ENCODE assay signal across 1 cellular context in the genomic region with DNA sequence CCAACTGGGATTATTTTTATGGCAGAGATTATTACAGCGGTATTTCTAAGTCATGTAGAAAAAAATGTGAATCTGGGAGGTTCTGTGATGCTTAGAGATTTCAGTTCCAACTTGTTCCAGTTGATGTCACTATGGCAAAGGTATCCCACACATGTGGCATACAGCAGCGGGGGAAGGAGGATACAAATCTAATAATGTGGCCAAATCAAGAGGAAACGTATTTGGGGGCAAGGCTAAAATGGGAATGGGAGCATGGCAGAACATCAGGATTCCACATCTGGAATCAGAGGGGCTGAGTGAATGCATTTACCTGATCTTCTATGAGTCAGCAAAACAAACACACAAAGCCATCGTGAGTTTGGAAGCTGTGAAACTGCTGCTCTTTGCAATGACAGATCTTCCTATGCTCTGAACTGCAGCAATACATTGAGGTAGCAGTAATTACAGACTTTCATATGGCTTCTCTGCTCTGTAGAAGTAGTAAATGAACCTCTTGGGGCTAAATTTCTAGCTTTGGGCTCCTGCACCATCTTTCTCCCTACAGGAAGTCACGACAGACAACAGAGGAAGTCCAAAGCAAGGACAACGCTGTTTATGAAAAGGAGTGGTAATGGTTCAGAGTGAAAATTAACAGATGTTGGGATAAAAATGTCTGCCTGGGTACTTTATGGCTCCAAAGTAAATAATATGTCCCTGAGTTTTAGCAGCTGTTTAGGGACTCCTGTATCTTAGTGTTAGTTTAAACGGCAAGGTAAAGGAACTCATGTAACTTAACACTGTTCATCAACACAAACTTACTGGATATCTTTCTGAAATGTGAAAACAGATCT.
TF ChIP-seq lines count a peak whose summit lies in the region.

No MANE protein-coding gene starts in this region.

TF ChIP-seq in endothelial cell of umbilical vein, 7 proteins besides CTCF, POLR2A, EP300 and RAD21 (continued from another document):
- no peak for TF ChIP-seq POLR2AphosphoS5 (IDR thresholded peaks at IDR 0.05; ENCODE audit: insufficient read depth, low read depth, low read length)
